ENCODE assay signal across 8 cellular contexts in the genomic region with DNA sequence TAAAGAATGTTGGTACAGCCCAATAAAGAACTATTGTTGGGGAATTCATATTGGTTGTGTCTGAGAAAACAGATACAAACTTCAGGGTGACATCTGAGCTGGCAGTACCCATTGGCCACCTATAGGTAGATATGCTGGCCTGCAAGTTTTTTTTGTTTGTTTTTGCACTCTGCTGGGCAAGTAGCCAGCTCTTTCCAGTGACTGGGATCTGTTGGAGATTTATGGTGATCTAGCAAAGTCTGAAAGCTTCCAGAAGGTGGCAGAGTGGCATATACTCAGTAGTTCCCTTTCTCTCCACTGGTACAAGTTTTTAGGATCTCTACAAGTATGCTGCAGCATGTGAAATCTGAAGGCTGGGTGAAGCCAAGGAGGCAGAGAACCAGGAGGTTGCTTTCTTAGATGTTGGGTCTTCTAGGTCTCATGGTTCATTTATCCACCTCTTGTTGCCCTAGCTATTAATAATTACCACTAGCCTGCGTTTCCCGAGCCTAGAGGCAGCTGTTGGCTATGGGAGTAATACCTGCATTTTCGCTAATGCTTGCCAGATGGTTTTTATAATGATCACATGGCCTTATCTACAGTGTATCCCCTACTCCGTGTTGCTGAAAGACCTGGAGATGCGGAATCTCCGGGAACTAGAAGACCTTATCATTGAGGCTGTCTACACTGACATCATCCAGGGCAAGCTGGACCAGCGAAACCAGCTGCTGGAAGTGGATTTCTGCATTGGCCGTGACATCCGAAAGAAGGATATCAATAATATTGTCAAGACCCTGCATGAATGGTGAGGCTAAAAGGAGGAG. TPM values are rescaled to one million over a fixed set of nuclear protein-coding genes. Genes with fewer than 3 reads are reported as not detected.
DNase-seq lines count a peak whose midpoint lies in the region; ATAC-seq and TF ChIP-seq lines count a peak whose summit lies in the region.

No MANE protein-coding gene starts in this region.

- TF ChIP-seq POLR2A in uterus (IDR thresholded peaks at IDR 0.05) = no peak

- no peaks in the 10 kb centered on the region for H3K4me1 ChIP-seq in uterus

- H3K9me3 ChIP-seq in uterus = no peaks in the 10 kb centered on the region

- H3K27me3 ChIP-seq in uterus = no peaks in the 10 kb centered on the region

- ATAC-seq in GM18511 (IDR thresholded peaks at IDR 0.05; ENCODE audit: unreplicated experiment) = no peak

- DNase-seq in DMS53 treated with DMSO at 0.1 percent for 48 hours (lab: John Stamatoyannopoulos, UW; ENCODE audit: unreplicated experiment) (peak; percentile 52), M059J (ENCODE audit: low read depth) (peak; percentile 88), astrocyte of the hippocampus (ENCODE audit: low read depth, low spot score) (peak; percentile 81), medulla oblongata (ENCODE audit: extremely low spot score) (peak; percentile 35), uterus (no peak), superior temporal gyrus (ENCODE audit: extremely low spot score) (no peak)
- no peak for DNase-seq in effector CD8-positive, alpha-beta T cell (lab: John Stamatoyannopoulos, UW)

- no peaks in the 10 kb centered on the region for H3K36me3 ChIP-seq in uterus

- no peak overlapping the region for H3K27ac ChIP-seq in uterus

- TF ChIP-seq CTCF in uterus (IDR thresholded peaks at IDR 0.05) = no peak

- no peak overlapping the region for H3K4me3 ChIP-seq in uterus

- intact Hi-C loops in uterus (cut with DNase I; ENCODE audit: low total_unique reads) = no loop called here

RNA-seq across cellular contexts. Expression of a gene that starts 9.5 kb away (rescaled TPM):
- total RNA-seq in M059J (2014; rRNA removed; shearing (Covaris generic)) = 15.5 and 20.8 TPM in 2 replicates
- total RNA-seq in uterus = 10 to 100 TPM; 19.1 to 31.8 (median 24.4) TPM

RNA-seq across cellular contexts. Expression of a gene that starts 14.6 kb away (rescaled TPM):
- total RNA-seq in M059J (2014; rRNA removed; shearing (Covaris generic)) = 61.5 and 67.0 TPM in 2 replicates
- 100 to 1,000 TPM in 1 of 4 donors, 10 to 100 TPM in 3; 23.5 to 140 (median 43.6) TPM for total RNA-seq in uterus

Comparison
In these comparisons a context has a peak if more than half of its experiments do, and no peak if none do; other contexts are left out.
1. DNase-seq: peak in DMS53 treated with DMSO at 0.1 percent for 48 hours (single experiment), M059J (single experiment), astrocyte of the hippocampus (single experiment) and medulla oblongata (single experiment); none in effector CD8-positive, alpha-beta T cell (single experiment), uterus (0 of 2) and superior temporal gyrus (single experiment).